1 cellular context compared by ENCODE assay signal in the genomic region with DNA sequence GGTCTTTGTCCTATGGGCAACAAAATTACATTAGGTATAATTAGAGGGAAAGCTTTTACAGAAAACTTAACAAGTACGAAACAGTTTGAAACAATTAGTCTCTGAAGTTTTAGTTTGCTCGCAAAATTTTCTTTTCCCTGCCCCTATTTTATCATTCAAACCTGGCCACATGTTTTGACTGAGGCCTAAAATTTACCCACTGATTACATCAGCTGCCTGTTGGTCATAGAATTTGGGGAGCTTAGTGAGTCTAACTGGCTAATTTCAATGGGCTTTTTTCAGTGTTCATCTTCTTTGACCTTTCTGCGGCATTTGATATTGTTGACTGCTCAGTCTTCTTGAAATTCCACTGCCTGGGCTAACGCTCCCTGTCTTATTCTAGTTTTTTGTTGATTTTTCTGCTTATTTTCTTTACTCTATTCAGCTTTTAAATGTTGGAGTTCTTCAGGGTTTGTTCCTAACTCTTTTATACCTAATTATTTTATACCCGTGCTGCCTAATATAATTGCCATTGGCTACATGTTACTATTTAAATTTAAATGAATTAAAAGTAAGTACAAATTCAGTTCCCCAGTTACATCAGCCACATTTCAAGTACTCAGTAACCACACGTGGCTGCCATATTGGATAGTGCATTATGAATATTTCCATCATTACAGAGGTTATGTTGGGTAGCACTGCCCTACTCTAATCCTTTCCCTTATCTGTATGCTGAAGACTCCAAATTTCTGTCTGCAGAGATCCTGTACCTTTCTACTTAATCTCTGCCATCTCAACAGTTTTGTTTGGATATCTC.
TF ChIP-seq lines count a peak whose summit lies in the region.

No MANE protein-coding gene starts in this region.

TF ChIP-seq in HCT116, 20 proteins besides CTCF, POLR2A, EP300 and RAD21 (continued from another document):
- TF ChIP-seq, protein P1, sequence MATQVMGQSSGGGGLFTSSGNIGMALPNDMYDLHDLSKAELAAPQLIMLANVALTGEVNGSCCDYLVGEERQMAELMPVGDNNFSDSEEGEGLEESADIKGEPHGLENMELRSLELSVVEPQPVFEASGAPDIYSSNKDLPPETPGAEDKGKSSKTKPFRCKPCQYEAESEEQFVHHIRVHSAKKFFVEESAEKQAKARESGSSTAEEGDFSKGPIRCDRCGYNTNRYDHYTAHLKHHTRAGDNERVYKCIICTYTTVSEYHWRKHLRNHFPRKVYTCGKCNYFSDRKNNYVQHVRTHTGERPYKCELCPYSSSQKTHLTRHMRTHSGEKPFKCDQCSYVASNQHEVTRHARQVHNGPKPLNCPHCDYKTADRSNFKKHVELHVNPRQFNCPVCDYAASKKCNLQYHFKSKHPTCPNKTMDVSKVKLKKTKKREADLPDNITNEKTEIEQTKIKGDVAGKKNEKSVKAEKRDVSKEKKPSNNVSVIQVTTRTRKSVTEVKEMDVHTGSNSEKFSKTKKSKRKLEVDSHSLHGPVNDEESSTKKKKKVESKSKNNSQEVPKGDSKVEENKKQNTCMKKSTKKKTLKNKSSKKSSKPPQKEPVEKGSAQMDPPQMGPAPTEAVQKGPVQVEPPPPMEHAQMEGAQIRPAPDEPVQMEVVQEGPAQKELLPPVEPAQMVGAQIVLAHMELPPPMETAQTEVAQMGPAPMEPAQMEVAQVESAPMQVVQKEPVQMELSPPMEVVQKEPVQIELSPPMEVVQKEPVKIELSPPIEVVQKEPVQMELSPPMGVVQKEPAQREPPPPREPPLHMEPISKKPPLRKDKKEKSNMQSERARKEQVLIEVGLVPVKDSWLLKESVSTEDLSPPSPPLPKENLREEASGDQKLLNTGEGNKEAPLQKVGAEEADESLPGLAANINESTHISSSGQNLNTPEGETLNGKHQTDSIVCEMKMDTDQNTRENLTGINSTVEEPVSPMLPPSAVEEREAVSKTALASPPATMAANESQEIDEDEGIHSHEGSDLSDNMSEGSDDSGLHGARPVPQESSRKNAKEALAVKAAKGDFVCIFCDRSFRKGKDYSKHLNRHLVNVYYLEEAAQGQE (IDR thresholded peaks at IDR 0.05; ENCODE audit: low read depth) = no peak
- TF ChIP-seq ZNF274 (IDR thresholded peaks at IDR 0.05; ENCODE audit: low read depth, low read length) = no peak
- no peak for TF ChIP-seq CBX3 (IDR thresholded peaks at IDR 0.05; ENCODE audit: low read depth)
- no peak for TF ChIP-seq YY1 (IDR thresholded peaks at IDR 0.05; ENCODE audit: extremely low read depth, insufficient replicate concordance, low read depth, low read length)
- no peak for TF ChIP-seq EZH2 (IDR thresholded peaks at IDR 0.05)
- TF ChIP-seq SIN3A (IDR thresholded peaks at IDR 0.05; ENCODE audit: low read depth) = no peak
- TF ChIP-seq, protein P2, sequence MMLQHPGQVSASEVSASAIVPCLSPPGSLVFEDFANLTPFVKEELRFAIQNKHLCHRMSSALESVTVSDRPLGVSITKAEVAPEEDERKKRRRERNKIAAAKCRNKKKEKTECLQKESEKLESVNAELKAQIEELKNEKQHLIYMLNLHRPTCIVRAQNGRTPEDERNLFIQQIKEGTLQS (IDR thresholded peaks at IDR 0.05) = no peak
- TF ChIP-seq CEBPB (IDR thresholded peaks at IDR 0.05; ENCODE audit: low read depth) = no peak
- TF ChIP-seq FOSL1 (IDR thresholded peaks at IDR 0.05; ENCODE audit: low read depth) = no peak
- TF ChIP-seq JUND (IDR thresholded peaks at IDR 0.05) = no peak
- no peak for TF ChIP-seq SP1 (IDR thresholded peaks at IDR 0.05; ENCODE audit: low read depth)
- no peak for TF ChIP-seq EZH2phosphoT487 (IDR thresholded peaks at IDR 0.05; ENCODE audit: borderline replicate concordance)
